ENCODE assay signal across 1 cellular context in genomic region chr2:68870215-68870614, GRCh38.
TF ChIP-seq lines count a peak whose summit lies in the region.

No MANE protein-coding gene starts in this region.

TF ChIP-seq in endothelial cell of umbilical vein, 7 proteins besides CTCF, POLR2A, EP300 and RAD21:
- no peak for TF ChIP-seq GATA2 (IDR thresholded peaks at IDR 0.05; ENCODE audit: insufficient read depth, insufficient read length, low read depth, low read length)
- no peak for TF ChIP-seq MAX (IDR thresholded peaks at IDR 0.05; ENCODE audit: insufficient read depth, insufficient read length)
- peak; percentile 77 for TF ChIP-seq JUN (IDR thresholded peaks at IDR 0.05; ENCODE audit: borderline replicate concordance, insufficient read depth, insufficient read length, low read depth)
- TF ChIP-seq FOS (IDR thresholded peaks at IDR 0.05; ENCODE audit: borderline replicate concordance, insufficient read depth, low read length), result peak; percentile 83
- no peak for TF ChIP-seq MYC (IDR thresholded peaks at IDR 0.05; ENCODE audit: low read depth, low read length)
- TF ChIP-seq POLR2AphosphoS5 (IDR thresholded peaks at IDR 0.05; ENCODE audit: insufficient read depth, low read depth, low read length), result peak; percentile 34
- TF ChIP-seq EZH2 (IDR thresholded peaks at IDR 0.05; ENCODE audit: borderline replicate concordance, low read depth, low read length, severe bottlenecking), result no peak
